9 cellular contexts compared by ENCODE assay signal in the genomic region with DNA sequence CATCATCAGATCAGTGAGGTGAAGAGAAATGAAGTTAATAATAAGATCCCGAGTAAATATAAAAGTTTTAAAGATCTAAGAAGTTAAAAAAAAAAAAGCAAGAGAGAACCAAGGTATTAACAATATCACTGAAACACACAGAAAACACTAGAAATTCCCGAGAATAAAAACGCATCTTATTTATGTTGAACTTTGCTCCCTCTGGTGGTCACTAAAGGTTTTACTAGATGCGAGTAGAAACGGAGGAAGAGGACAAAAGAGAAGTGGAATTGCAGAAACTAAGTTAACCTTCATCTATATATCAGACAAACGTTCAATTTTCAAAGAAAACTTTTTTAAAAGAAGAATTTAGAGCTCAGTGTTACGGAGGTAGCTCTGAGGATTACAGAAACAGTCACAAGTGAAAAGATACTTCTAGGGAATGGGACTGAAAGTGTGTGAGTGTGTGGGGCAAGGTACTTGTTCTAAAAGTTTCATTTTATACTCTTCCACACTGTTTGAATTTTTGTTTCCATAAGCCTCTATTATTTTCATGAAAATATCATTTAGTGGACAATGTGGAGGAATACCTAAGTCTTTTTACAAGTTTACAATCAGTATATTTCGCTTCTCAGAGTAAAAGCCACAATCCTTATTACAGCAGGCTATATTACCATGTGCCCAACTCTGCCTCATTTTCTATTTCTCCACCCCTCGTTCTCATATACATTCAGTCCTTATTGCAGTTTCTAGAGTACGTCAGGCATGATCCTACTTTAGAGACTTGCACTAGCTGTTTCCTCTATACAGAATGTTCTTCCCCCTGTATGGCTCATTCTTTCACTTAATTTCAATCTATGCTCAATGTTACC. TPM values are rescaled to one million over a fixed set of nuclear protein-coding genes. Genes with fewer than 3 reads are reported as not detected.
A peak's percentile ranks its signal among the peaks of the same experiment; 100 is the strongest.
DNase-seq lines count a peak whose midpoint lies in the region; ATAC-seq and TF ChIP-seq lines count a peak whose summit lies in the region.
"Had no signal": no experiment of that assay in that cellular context is flagged by ENCODE, and none has a peak within 500 bp of the region (broad histone marks: within the 10 kb centered on the region; RNA-seq: fewer than 3 reads in every experiment).

No MANE protein-coding gene starts in this region.

- no peaks in the 10 kb centered on the region for H3K9me3 ChIP-seq in right atrium auricular region
- no peaks in the 10 kb centered on the region for H3K9me3 ChIP-seq in spleen

- ATAC-seq in WTC11 (peak; percentile 32; the same call in 1 of the 2 replicates), GM21786 (IDR thresholded peaks at IDR 0.05; ENCODE audit: unreplicated experiment) (no peak), GM18870 (IDR thresholded peaks at IDR 0.05; ENCODE audit: unreplicated experiment) (no peak)

- TF ChIP-seq POLR2A in spleen (IDR thresholded peaks at IDR 0.05) = no peak

- no peak overlapping the region for H3K4me3 ChIP-seq in GM12864 (ENCODE audit: low read depth, low read length)
- H3K4me3 ChIP-seq in right atrium auricular region = no peak overlapping the region
- H3K4me3 ChIP-seq in spleen = no peak overlapping the region

- H3K4me1 Mint-ChIP-seq in WTC11 = peaks cover 23% of the 10 kb centered on the region

- CTCF ChIA-PET in WTC11 (lab: Charles Lee) = no interaction called here

- H3K9me3 Mint-ChIP-seq in WTC11 = peaks cover 5% of the 10 kb centered on the region; the same call in 1 of the 2 replicates
- H3K9me3 Mint-ChIP-seq: naive thymus-derived CD8-positive, alpha-beta T cell had no signal

- H3K27ac ChIP-seq in right atrium auricular region (no peak overlapping the region), spleen (no peak overlapping the region)

- POLR2A ChIA-PET in WTC11 (lab: Charles Lee) = no interaction called here

- H3K4me1 ChIP-seq in right atrium auricular region = no peaks in the 10 kb centered on the region
- peaks cover 0 to 12% (median 8%) of the 10 kb centered on the region in 6 donors for H3K4me1 ChIP-seq in spleen

- H3K27me3 ChIP-seq in right atrium auricular region (no peaks in the 10 kb centered on the region), spleen (replicated peaks in 1 of 7) (no peaks in the 10 kb centered on the region)

- H3K36me3 ChIP-seq in right atrium auricular region (no peaks in the 10 kb centered on the region), spleen (peaks cover 2 to 46% (median 18%) of the 10 kb centered on the region in 6 donors)

- 24 to 29% (median 25%) methylated on average over 10 of the region's 10 CpGs for WGBS in spleen, 5 donors

- no peak overlapping the region for H3K27ac Mint-ChIP-seq in WTC11

- DNase-seq in AG09319 (ENCODE audit: extremely low read depth, low read depth) (peak; percentile 20), GM12864 (ENCODE audit: low read depth) (peak; percentile 26), NCI-H2107 (lab: John Stamatoyannopoulos, UW) (peak; percentile 3), WTC11 (ENCODE audit: low spot score) (no peak), right atrium auricular region (ENCODE audit: low spot score) (no peak), spleen (no peak)

- no peak overlapping the region for H3K4me3 Mint-ChIP-seq in WTC11

- TF ChIP-seq CTCF in AG09319 (IDR thresholded peaks at IDR 0.05; ENCODE audit: low read depth, low read length) = peak; percentile 64
- TF ChIP-seq CTCF in GM12864 (IDR thresholded peaks at IDR 0.05; ENCODE audit: low read depth, low read length, missing control alignments) = peak; percentile 56
- peak; percentile 57 for TF ChIP-seq CTCF in WTC11 (IDR thresholded peaks at IDR 0.05)
- TF ChIP-seq CTCF in right atrium auricular region (IDR thresholded peaks at IDR 0.05) = peak; percentile 74 to 75
- peak; percentile 29 to 84 (median 72) for TF ChIP-seq CTCF in spleen (IDR thresholded peaks at IDR 0.05 in 8 of 11, conservative IDR thresholded peaks at IDR 0.05 in 3 of 11)

- intact Hi-C loops in spleen (cut with DNase I; ENCODE audit: low total_unique reads) = no loop called here

- H3K36me3 Mint-ChIP-seq in WTC11 = peaks cover 17% of the 10 kb centered on the region

- no peaks in the 10 kb centered on the region for H3K27me3 Mint-ChIP-seq in WTC11 (ENCODE audit: low read depth)
- H3K27me3 Mint-ChIP-seq: naive thymus-derived CD8-positive, alpha-beta T cell had no signal

TF ChIP-seq in WTC11, 78 proteins besides CTCF, POLR2A, EP300 and RAD21:
- no peak for TF ChIP-seq ZNF138 (CRISPR knock-in tag; conservative IDR thresholded peaks at IDR 0.05)
- no peak for TF ChIP-seq ATF1 (CRISPR knock-in tag; IDR thresholded peaks at IDR 0.05)
- no peak for TF ChIP-seq NR3C1 (CRISPR knock-in tag; conservative IDR thresholded peaks at IDR 0.05; ENCODE audit: low read depth)
- TF ChIP-seq, protein P1, sequence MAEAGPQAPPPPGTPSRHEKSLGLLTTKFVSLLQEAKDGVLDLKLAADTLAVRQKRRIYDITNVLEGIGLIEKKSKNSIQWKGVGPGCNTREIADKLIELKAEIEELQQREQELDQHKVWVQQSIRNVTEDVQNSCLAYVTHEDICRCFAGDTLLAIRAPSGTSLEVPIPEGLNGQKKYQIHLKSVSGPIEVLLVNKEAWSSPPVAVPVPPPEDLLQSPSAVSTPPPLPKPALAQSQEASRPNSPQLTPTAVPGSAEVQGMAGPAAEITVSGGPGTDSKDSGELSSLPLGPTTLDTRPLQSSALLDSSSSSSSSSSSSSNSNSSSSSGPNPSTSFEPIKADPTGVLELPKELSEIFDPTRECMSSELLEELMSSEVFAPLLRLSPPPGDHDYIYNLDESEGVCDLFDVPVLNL (CRISPR knock-in tag; IDR thresholded peaks at IDR 0.05; ENCODE audit: borderline replicate concordance, low read depth) = no peak
- TF ChIP-seq TEAD4 (CRISPR knock-in tag; IDR thresholded peaks at IDR 0.05) = no peak
- no peak for TF ChIP-seq NFYB (CRISPR knock-in tag; conservative IDR thresholded peaks at IDR 0.05; ENCODE audit: low read depth)

RNA-seq across cellular contexts. Expression of a gene that starts 19.7 kb away (rescaled TPM):
- total RNA-seq in WTC11 (2021) (49.9 to 53.5 TPM (median 51.9 TPM) in 3 replicates), right atrium auricular region (10 to 100 TPM; 24.0 to 29.0 TPM), spleen (10 to 100 TPM; 30.2 to 62.9 (median 45.1) TPM)
- polyA plus RNA-seq in spleen = 10 to 100 TPM; 27.2 to 31.0 (median 30.2) TPM

Comparison
In these comparisons a context has a peak if more than half of its experiments do, and no peak if none do; other contexts are left out.
1. DNase-seq: peak in AG09319 (single experiment), GM12864 (single experiment) and NCI-H2107 (single experiment); none in WTC11 (single experiment), right atrium auricular region (single experiment) and spleen (single experiment).
2. Peak in every context shown above with its lines, with median percentiles within 50 percentile points of each other: CTCF ChIP-seq.